In genomic region chr1:166289309-166289708, GRCh38 we compare ENCODE assay signal across 28 cellular contexts.
"Had no signal": no experiment of that assay in that cellular context is flagged by ENCODE, and none has a peak within 500 bp of the region (broad histone marks: within the 10 kb centered on the region; RNA-seq: fewer than 3 reads in every experiment).

No MANE protein-coding gene starts in this region.

- H3K9me3 ChIP-seq: colonic mucosa, esophagus muscularis mucosa, esophagus squamous epithelium, gastrocnemius medialis, gastroesophageal sphincter, heart left ventricle, heart right ventricle had no signal

- H3K4me1 ChIP-seq: colonic mucosa, esophagus muscularis mucosa, esophagus squamous epithelium, foreskin keratinocyte, gastrocnemius medialis, gastroesophageal sphincter, heart right ventricle had no signal

- H3K36me3 ChIP-seq: colonic mucosa, esophagus muscularis mucosa, esophagus squamous epithelium, gastrocnemius medialis, gastroesophageal sphincter, heart left ventricle, heart right ventricle had no signal

- FAIRE-seq: colon, endometrium, endothelial cell of umbilical vein, frontal cortex had no signal

- H3K4me3 ChIP-seq: colonic mucosa, coronary artery, dorsolateral prefrontal cortex, esophagus muscularis mucosa, esophagus squamous epithelium, gastrocnemius medialis, gastroesophageal sphincter, heart left ventricle, heart right ventricle had no signal

- H3K27me3 ChIP-seq: colonic mucosa, dorsolateral prefrontal cortex, esophagus muscularis mucosa, esophagus squamous epithelium, foreskin keratinocyte, gastrocnemius medialis, gastroesophageal sphincter, heart left ventricle, heart right ventricle had no signal

- DNase-seq: colonic mucosa; cortex of kidney; dermis blood vessel endothelial cell; dorsolateral prefrontal cortex; effector CD4-positive, alpha-beta T cell; effector CD8-positive, alpha-beta T cell; effector memory CD4-positive, alpha-beta T cell; effector memory CD8-positive, alpha-beta T cell; endodermal cell; erythroblast; esophagus squamous epithelium; foreskin fibroblast; foreskin keratinocyte; foreskin melanocyte; gastrocnemius medialis; glutamatergic neuron; head of caudate nucleus; heart left ventricle; heart right ventricle had no signal

- ATAC-seq: effector memory CD8-positive, alpha-beta T cell; esophagus mucosa; foreskin keratinocyte; gastrocnemius medialis; gastroesophageal sphincter; heart left ventricle; heart right ventricle had no signal

- H3K27ac ChIP-seq: colonic mucosa, coronary artery, dorsolateral prefrontal cortex, epithelial cell of prostate, esophagus muscularis mucosa, esophagus squamous epithelium, foreskin keratinocyte, gastrocnemius medialis, gastroesophageal sphincter, heart left ventricle, heart right ventricle had no signal
